Comparison of ENCODE assay signal across 1 cellular context in genomic region chr17:70089513-70090148, GRCh38.
TF ChIP-seq lines count a peak whose summit lies in the region.

No MANE protein-coding gene starts in this region.

TF ChIP-seq in IMR-90, 13 proteins besides CTCF, POLR2A, EP300 and RAD21 (continued from another document):
- TF ChIP-seq MXI1 (IDR thresholded peaks at IDR 0.05; ENCODE audit: borderline replicate concordance, low read depth, low read length) (no peak), FOS (IDR thresholded peaks at IDR 0.05; ENCODE audit: low read depth, low read length) (no peak), CEBPB (IDR thresholded peaks at IDR 0.05; ENCODE audit: low read depth, low read length) (no peak), ELK1 (IDR thresholded peaks at IDR 0.05; ENCODE audit: borderline replicate concordance, low read depth, low read length) (no peak), MAFK (IDR thresholded peaks at IDR 0.05; ENCODE audit: low read depth, low read length) (no peak)
